ENCODE assay signal across 8 cellular contexts in genomic region chr12:102121328-102121727, GRCh38. TPM values are rescaled to one million over a fixed set of nuclear protein-coding genes. Genes with fewer than 3 reads are reported as not detected.
DNase-seq lines count a peak whose midpoint lies in the region; ATAC-seq and TF ChIP-seq lines count a peak whose summit lies in the region.
"Not testable (repeated sequence)": the region's sequence is repeated elsewhere in the genome, so short reads cannot be mapped to it uniquely, and the experiment has no call there.

No MANE protein-coding gene starts in this region.

- dilution Hi-C loops in IMR-90 (cut with HindIII; ENCODE audit: low sequenced_read_pairs, unreplicated experiment): not testable (repeated sequence)

- H3K14ac ChIP-seq in IMR-90 (replicated peaks; ENCODE audit: low read depth, low read length): not testable (repeated sequence)

- not testable (repeated sequence) for TF ChIP-seq RAD21 in IMR-90 (IDR thresholded peaks at IDR 0.05; ENCODE audit: low read length)

- H3K18ac ChIP-seq in IMR-90 (ENCODE audit: low read depth, low read length): not testable (repeated sequence)

- peaks cover 34 to 44% of the 10 kb centered on the region in 2 experiments for H3K79me1 ChIP-seq in IMR-90 (ENCODE audit: low read depth in 1 of 2, low read length in 2 of 2)

- not testable (repeated sequence) for H3K4ac ChIP-seq in IMR-90 (ENCODE audit: low read depth, low read length)

- H3K4me3 ChIP-seq in IMR-90 (ENCODE audit: insufficient read depth, low read depth, low read length): not testable (repeated sequence)
- H3K4me3 ChIP-seq in brain microvascular endothelial cell (ENCODE audit: low read depth, low read length): peak overlapping the region; percentile 90

- peaks cover 27% of the 10 kb centered on the region for H3K36me3 Mint-ChIP-seq in activated CD8-positive, alpha-beta T cell treated with anti-CD3 and anti-CD28 coated beads for 36 hours (ENCODE audit: low read depth)
- H3K36me3 Mint-ChIP-seq in glutamatergic neuron (ENCODE audit: unreplicated experiment): not testable (repeated sequence)
- peaks cover 27% of the 10 kb centered on the region for H3K36me3 Mint-ChIP-seq in nephron (ENCODE audit: low read depth)

- H2BK20ac ChIP-seq in IMR-90 (ENCODE audit: low read depth, low read length): not testable (repeated sequence)

- POLR2A ChIA-PET in IMR-90 (lab: Charles Lee; ENCODE audit: unreplicated experiment): interaction anchor here (0.8 kb wide), 1 partner anchor 185 kb away, joined by 3 read pairs; no protein-coding TSS in a partner anchor
- POLR2A ChIA-PET in RWPE1 (lab: Yijun Ruan, JAX; ENCODE audit: low non-redundant PET): interaction anchor here (0.7 kb wide), 1 partner anchor 184 kb away, joined by 7 read pairs; no protein-coding TSS in a partner anchor
- POLR2A ChIA-PET in activated CD8-positive, alpha-beta T cell treated with anti-CD3 and anti-CD28 coated beads for 36 hours (lab: Charles Lee): interaction anchor here (1.5 kb wide), 1 partner anchor 713 kb away, joined by 4 read pairs; the partner anchor contains the start of gene ARL1

- not testable (repeated sequence) for H3K4me1 ChIP-seq in ES-I3 (ENCODE audit: insufficient read depth, low read length); IMR-90 (ENCODE audit: control insufficient read depth, insufficient read depth, low read length)

- ATAC-seq in IMR-90 (ENCODE audit: low read depth); activated CD8-positive, alpha-beta T cell treated with anti-CD3 and anti-CD28 coated beads for 36 hours: not testable (repeated sequence)

- CTCF ChIA-PET in IMR-90 (lab: Yijun Ruan, JAX): interaction anchor here (0.5 to 0.6 kb wide), 2 partner anchors 43 to 269 kb away, joined by 3 to 5 read pairs; no protein-coding TSS in a partner anchor
- CTCF ChIA-PET in RWPE1 (lab: Yijun Ruan, JAX): interaction anchor here (0.5 kb wide), 1 partner anchor 13 kb away, joined by 3 read pairs; no protein-coding TSS in a partner anchor
- CTCF ChIA-PET in activated CD8-positive, alpha-beta T cell treated with anti-CD3 and anti-CD28 coated beads for 36 hours (lab: Charles Lee): interaction anchor here (0.6 to 1.6 kb wide), 3 partner anchors 23 to 60 kb away, joined by 3 to 4 read pairs (median 3); partner anchors contain the start of gene WASHC3

- H2BK15ac ChIP-seq in IMR-90 (ENCODE audit: low read depth, low read length): not testable (repeated sequence)

- not testable (repeated sequence) for H3K9me1 ChIP-seq in IMR-90 (ENCODE audit: insufficient read depth, low read length)

- H3K4me1 Mint-ChIP-seq in activated CD8-positive, alpha-beta T cell treated with anti-CD3 and anti-CD28 coated beads for 36 hours (ENCODE audit: low read depth): peaks cover 19% of the 10 kb centered on the region
- not testable (repeated sequence) for H3K4me1 Mint-ChIP-seq in glutamatergic neuron (ENCODE audit: low read depth, unreplicated experiment); nephron

- not testable (repeated sequence) for H3K36me3 ChIP-seq in ES-I3 (ENCODE audit: insufficient read depth, low read length); IMR-90 (ENCODE audit: control insufficient read depth, insufficient read depth, low read length); brain microvascular endothelial cell (replicated peaks)

- 83% methylated on average over 1 of the region's 2 CpGs; no CpG with 5 or more reads in 1 of the 2 experiments for WGBS in IMR-90 (ENCODE audit: extremely low coverage in 2 of 2, insufficient read length in 1 of 2), 2 experiments

- peak overlapping the region; percentile 89; the same call in 1 of the 2 replicates for H3K4me2 ChIP-seq in IMR-90 (ENCODE audit: low read depth, low read length)

- in situ Hi-C loops in IMR-90 (cut with MboI; ENCODE audit: low sequenced_read_pairs); brain microvascular endothelial cell (cut with HindIII; ENCODE audit: low pct_ligation_motif_present, low sequenced_read_pairs): not testable (repeated sequence)

- not testable (repeated sequence) for TF ChIP-seq POLR2A in IMR-90 (IDR thresholded peaks at IDR 0.05; ENCODE audit: low read depth, low read length)

- not testable (repeated sequence) for H2AK5ac ChIP-seq in IMR-90 (ENCODE audit: low read depth, low read length)

- peak overlapping the region; percentile 93 for H3K27ac Mint-ChIP-seq in activated CD8-positive, alpha-beta T cell treated with anti-CD3 and anti-CD28 coated beads for 36 hours
- H3K27ac Mint-ChIP-seq in glutamatergic neuron (ENCODE audit: unreplicated experiment); nephron: not testable (repeated sequence)

- not testable (repeated sequence) for H4K20me1 ChIP-seq in IMR-90 (ENCODE audit: insufficient read depth, low read length)

- not testable (repeated sequence) for TF ChIP-seq CTCF in 22Rv1 (IDR thresholded peaks at IDR 0.05); IMR-90 (conservative IDR thresholded peaks at IDR 0.05; ENCODE audit: low read depth, low read length); RWPE1 (conservative IDR thresholded peaks at IDR 0.05; ENCODE audit: low read depth); activated CD8-positive, alpha-beta T cell treated with anti-CD3 and anti-CD28 coated beads for 36 hours (IDR thresholded peaks at IDR 0.05); brain microvascular endothelial cell (IDR thresholded peaks at IDR 0.05; ENCODE audit: low read depth, low read length, missing control alignments); glutamatergic neuron (IDR thresholded peaks at IDR 0.05; ENCODE audit: partially characterized antibody, unreplicated experiment); nephron (IDR thresholded peaks at IDR 0.05; ENCODE audit: unreplicated experiment in 3 of 3)

- not testable (repeated sequence) for H4K91ac ChIP-seq in IMR-90 (ENCODE audit: insufficient read depth, low read depth, low read length)

- not testable (repeated sequence) for H3K27me3 Mint-ChIP-seq in activated CD8-positive, alpha-beta T cell treated with anti-CD3 and anti-CD28 coated beads for 36 hours; glutamatergic neuron (ENCODE audit: unreplicated experiment); nephron (ENCODE audit: low read depth)

- not testable (repeated sequence) for H3K23ac ChIP-seq in IMR-90 (ENCODE audit: low read depth, low read length)

- not testable (repeated sequence) for BruUV-seq in IMR-90 (replicated peaks; lab: Mats Ljungman, UMichigan)

- H3K9me3 ChIP-seq in ES-I3 (ENCODE audit: control insufficient read depth, insufficient read depth, low read length); IMR-90 (ENCODE audit: control insufficient read depth, insufficient read depth, low read length): not testable (repeated sequence)

- H3K27me3 ChIP-seq in IMR-90 (ENCODE audit: control insufficient read depth, insufficient read depth, low read length); brain microvascular endothelial cell (replicated peaks): not testable (repeated sequence)

- H3K9ac ChIP-seq in ES-I3 (ENCODE audit: low read depth, low read length): peak overlapping the region; percentile 75
- not testable (repeated sequence) for H3K9ac ChIP-seq in IMR-90 (ENCODE audit: low read depth, low read length)

- not testable (repeated sequence) for H2BK120ac ChIP-seq in IMR-90 (ENCODE audit: low read depth, low read length)

- peak overlapping the region; percentile 97 for H3K4me3 Mint-ChIP-seq in activated CD8-positive, alpha-beta T cell treated with anti-CD3 and anti-CD28 coated beads for 36 hours
- peak overlapping the region; percentile 91 for H3K4me3 Mint-ChIP-seq in glutamatergic neuron (ENCODE audit: unreplicated experiment)
- peak overlapping the region; percentile 86 to 91 (median 90) for H3K4me3 Mint-ChIP-seq in nephron

- H4K8ac ChIP-seq in IMR-90 (ENCODE audit: low read depth in 2 of 2, low read length in 2 of 2): not testable (repeated sequence)

- intact Hi-C loops in IMR-90 (cut with micrococcal nuclease): loop anchor here (2.0 kb wide), 2 partner anchors 363 to 581 kb away; no protein-coding TSS in a partner anchor
- intact Hi-C loops in activated CD8-positive, alpha-beta T cell treated with anti-CD3 and anti-CD28 coated beads for 36 hours (cut with micrococcal nuclease): not testable (repeated sequence)

- not testable (repeated sequence) for DNase-seq in IMR-90; RWPE1 (ENCODE audit: low spot score); activated CD8-positive, alpha-beta T cell treated with anti-CD3 and anti-CD28 coated beads for 36 hours; brain microvascular endothelial cell; glutamatergic neuron

- H4K5ac ChIP-seq in IMR-90 (ENCODE audit: low read depth, low read length): not testable (repeated sequence)

- not testable (repeated sequence) for H3K56ac ChIP-seq in IMR-90 (ENCODE audit: extremely low read depth, insufficient read depth, low read length)

- H3K27ac ChIP-seq in 22Rv1: peak overlapping the region; percentile 80
- not testable (repeated sequence) for H3K27ac ChIP-seq in IMR-90 (ENCODE audit: insufficient read depth, low read length); brain microvascular endothelial cell
- H3K27ac ChIP-seq in RWPE1: peak overlapping the region; percentile 57

- H2AK9ac ChIP-seq in IMR-90 (replicated peaks; ENCODE audit: low read depth, low read length, poor library complexity): not testable (repeated sequence)

- H2AFZ ChIP-seq in IMR-90 (replicated peaks; ENCODE audit: low read length, poor library complexity): not testable (repeated sequence)

- H2BK5ac ChIP-seq in IMR-90 (ENCODE audit: low read depth, low read length, poor library complexity, severe bottlenecking): not testable (repeated sequence)

- H3K9me3 Mint-ChIP-seq in activated CD8-positive, alpha-beta T cell treated with anti-CD3 and anti-CD28 coated beads for 36 hours; glutamatergic neuron (ENCODE audit: unreplicated experiment); nephron: not testable (repeated sequence)

RNA-seq across cellular contexts. Expression of gene PARPBP, which starts 1.3 kb away (rescaled TPM):
- total RNA-seq in IMR-90 (2012; rRNA removed) (7.2 and 15.6 TPM in 2 replicates), glutamatergic neuron (ENCODE audit: unreplicated experiment) (6.3 TPM)
- 3.0 and 4.8 TPM in 2 replicates for polyA plus RNA-seq in IMR-90 (2012; rRNA removed)
- 0.44 and 1.1 TPM in 2 replicates for polyA plus RNA-seq in IMR-90 (2012; cell fraction: cytosol; rRNA removed)
- 0.71 and 4.1 TPM in 2 replicates for polyA plus RNA-seq in IMR-90 (2012; cell fraction: nucleus; rRNA removed; ENCODE audit: low replicate concordance)
- 10 to 100 TPM; 26.1 to 26.2 TPM for total RNA-seq in activated CD8-positive, alpha-beta T cell treated with anti-CD3 and anti-CD28 coated beads for 36 hours

RNA-seq across cellular contexts. Expression of gene NUP37, which starts 1.4 kb away (rescaled TPM):
- total RNA-seq in IMR-90 (2012; rRNA removed) (55.0 and 71.9 TPM in 2 replicates), glutamatergic neuron (ENCODE audit: unreplicated experiment) (7.1 TPM)
- polyA plus RNA-seq in IMR-90 (2012; rRNA removed): 28.4 and 41.1 TPM in 2 replicates
- polyA plus RNA-seq in IMR-90 (2012; cell fraction: cytosol; rRNA removed): 5.5 and 8.4 TPM in 2 replicates
- 2.2 and 18.7 TPM in 2 replicates for polyA plus RNA-seq in IMR-90 (2012; cell fraction: nucleus; rRNA removed; ENCODE audit: low replicate concordance)
- 100 to 1,000 TPM in 1 of 2 experiments, 10 to 100 TPM in 1; 99.1 to 104 TPM for total RNA-seq in activated CD8-positive, alpha-beta T cell treated with anti-CD3 and anti-CD28 coated beads for 36 hours

RNA-seq across cellular contexts. Expression of gene WASHC3, which starts 59.5 kb away (rescaled TPM):
- total RNA-seq in IMR-90 (2012; rRNA removed): 82.8 and 87.1 TPM in 2 replicates
- 52.7 and 54.8 TPM in 2 replicates for polyA plus RNA-seq in IMR-90 (2012; rRNA removed)
- polyA plus RNA-seq in IMR-90 (2012; cell fraction: cytosol; rRNA removed): 16.0 and 23.8 TPM in 2 replicates
- polyA plus RNA-seq in IMR-90 (2012; cell fraction: nucleus; rRNA removed; ENCODE audit: low replicate concordance): 5.5 and 36.4 TPM in 2 replicates
- total RNA-seq in activated CD8-positive, alpha-beta T cell treated with anti-CD3 and anti-CD28 coated beads for 36 hours: 10 to 100 TPM; 30.7 to 32.3 TPM
- 35.1 TPM for total RNA-seq in glutamatergic neuron (ENCODE audit: unreplicated experiment)
